Comparison of ENCODE assay signal across 1 cellular context in genomic region chr1:230127105-230128054, GRCh38.
A peak's percentile ranks its signal among the peaks of the same experiment; 100 is the strongest.
TF ChIP-seq lines count a peak whose summit lies in the region.

No MANE protein-coding gene starts in this region.

TF ChIP-seq in K562, 482 proteins besides CTCF, POLR2A, EP300 and RAD21 (continued from another document and continues in another):
- TF ChIP-seq ZNF76 (CRISPR knock-in tag; IDR thresholded peaks at IDR 0.05; ENCODE audit: borderline replicate concordance) = no peak
- TF ChIP-seq RNF2 (IDR thresholded peaks at IDR 0.05) = peak; percentile 92
- TF ChIP-seq KAT2B (IDR thresholded peaks at IDR 0.05; ENCODE audit: low read depth, low read length) = no peak
- TF ChIP-seq DEAF1 (CRISPR knock-in tag; IDR thresholded peaks at IDR 0.05) = 0 out of 2 replicates have a peak, but pooled peaks have one; percentile 9
- TF ChIP-seq PPARD (CRISPR knock-in tag; IDR thresholded peaks at IDR 0.05) = no peak
- TF ChIP-seq CREB5 (CRISPR knock-in tag; IDR thresholded peaks at IDR 0.05) = no peak
- TF ChIP-seq, protein P1, sequence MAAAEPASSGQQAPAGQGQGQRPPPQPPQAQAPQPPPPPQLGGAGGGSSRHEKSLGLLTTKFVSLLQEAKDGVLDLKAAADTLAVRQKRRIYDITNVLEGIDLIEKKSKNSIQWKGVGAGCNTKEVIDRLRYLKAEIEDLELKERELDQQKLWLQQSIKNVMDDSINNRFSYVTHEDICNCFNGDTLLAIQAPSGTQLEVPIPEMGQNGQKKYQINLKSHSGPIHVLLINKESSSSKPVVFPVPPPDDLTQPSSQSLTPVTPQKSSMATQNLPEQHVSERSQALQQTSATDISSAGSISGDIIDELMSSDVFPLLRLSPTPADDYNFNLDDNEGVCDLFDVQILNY (CRISPR knock-in tag; IDR thresholded peaks at IDR 0.05) = no peak
- TF ChIP-seq TCF3 (CRISPR knock-in tag; IDR thresholded peaks at IDR 0.05) = peak; percentile 97
- TF ChIP-seq ZC3H11A (IDR thresholded peaks at IDR 0.05; ENCODE audit: low read depth, low read length) = no peak
- TF ChIP-seq ZNF174 (CRISPR knock-in tag; IDR thresholded peaks at IDR 0.05) = no peak
- no peak for TF ChIP-seq CREBBP (IDR thresholded peaks at IDR 0.05; ENCODE audit: low read depth, low read length)
- no peak for TF ChIP-seq GMEB1 (CRISPR knock-in tag; IDR thresholded peaks at IDR 0.05)
- TF ChIP-seq ZBTB8A (IDR thresholded peaks at IDR 0.05; ENCODE audit: partially characterized antibody) = no peak
- TF ChIP-seq ZNF316 (IDR thresholded peaks at IDR 0.05) = peak; percentile 99
- no peak for TF ChIP-seq POLR2G (IDR thresholded peaks at IDR 0.05; ENCODE audit: low read depth, low read length)
- peak; percentile 93 for TF ChIP-seq USF2 (CRISPR knock-in tag; IDR thresholded peaks at IDR 0.05)
- no peak for TF ChIP-seq HMG20B (CRISPR knock-in tag; IDR thresholded peaks at IDR 0.05)
- TF ChIP-seq TRIM24 (IDR thresholded peaks at IDR 0.05) = peak; percentile 91 to 95
- TF ChIP-seq, protein P2, sequence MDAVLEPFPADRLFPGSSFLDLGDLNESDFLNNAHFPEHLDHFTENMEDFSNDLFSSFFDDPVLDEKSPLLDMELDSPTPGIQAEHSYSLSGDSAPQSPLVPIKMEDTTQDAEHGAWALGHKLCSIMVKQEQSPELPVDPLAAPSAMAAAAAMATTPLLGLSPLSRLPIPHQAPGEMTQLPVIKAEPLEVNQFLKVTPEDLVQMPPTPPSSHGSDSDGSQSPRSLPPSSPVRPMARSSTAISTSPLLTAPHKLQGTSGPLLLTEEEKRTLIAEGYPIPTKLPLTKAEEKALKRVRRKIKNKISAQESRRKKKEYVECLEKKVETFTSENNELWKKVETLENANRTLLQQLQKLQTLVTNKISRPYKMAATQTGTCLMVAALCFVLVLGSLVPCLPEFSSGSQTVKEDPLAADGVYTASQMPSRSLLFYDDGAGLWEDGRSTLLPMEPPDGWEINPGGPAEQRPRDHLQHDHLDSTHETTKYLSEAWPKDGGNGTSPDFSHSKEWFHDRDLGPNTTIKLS (IDR thresholded peaks at IDR 0.05; ENCODE audit: borderline replicate concordance, low read depth) = peak; percentile 96
- peak in 1 of 2 experiments; percentile 41; a peak in 1 of 4 replicates for TF ChIP-seq NONO (IDR thresholded peaks at IDR 0.05; ENCODE audit: low read depth in 2 of 2, low read length in 1 of 2)
- TF ChIP-seq ZNF444 (CRISPR knock-in tag; IDR thresholded peaks at IDR 0.05) = no peak
- TF ChIP-seq OTX1 (CRISPR knock-in tag; IDR thresholded peaks at IDR 0.05) = no peak
- TF ChIP-seq MEF2D (tag; conservative IDR thresholded peaks at IDR 0.05; ENCODE audit: low read depth) = peak; percentile 26; the same call in 1 of the 2 replicates
- peak; percentile 57 to 72; a peak in 3 of 4 replicates for TF ChIP-seq FOXK2 (conservative IDR thresholded peaks at IDR 0.05 in 1 of 2, IDR thresholded peaks at IDR 0.05 in 1 of 2; ENCODE audit: low read depth in 2 of 2)
- TF ChIP-seq HDAC6 (IDR thresholded peaks at IDR 0.05; ENCODE audit: low read depth, low read length) = no peak
- TF ChIP-seq MXD1 (CRISPR knock-in tag; IDR thresholded peaks at IDR 0.05; ENCODE audit: borderline replicate concordance, poor library complexity, severe bottlenecking) = no peak
- peak; percentile 96 for TF ChIP-seq MAFK (IDR thresholded peaks at IDR 0.05; ENCODE audit: low read length)
- no peak for TF ChIP-seq CHD1 (IDR thresholded peaks at IDR 0.05; ENCODE audit: low read length)
- peak; percentile 58 for TF ChIP-seq RBFOX2 (IDR thresholded peaks at IDR 0.05; ENCODE audit: low read depth, low read length)
- TF ChIP-seq HOMEZ (CRISPR knock-in tag; IDR thresholded peaks at IDR 0.05) = no peak
- no peak for TF ChIP-seq BRF1 (IDR thresholded peaks at IDR 0.05; ENCODE audit: borderline replicate concordance, extremely low read depth, insufficient read length)
- no peak for TF ChIP-seq HDAC8 (tag; IDR thresholded peaks at IDR 0.05)
- TF ChIP-seq ZNF282 (CRISPR knock-in tag; IDR thresholded peaks at IDR 0.05) = no peak
- no peak for TF ChIP-seq ZNF280A (IDR thresholded peaks at IDR 0.05; ENCODE audit: low read depth, partially characterized antibody)
- no peak for TF ChIP-seq IRF2 (CRISPR knock-in tag; IDR thresholded peaks at IDR 0.05)
- TF ChIP-seq ZBED1 (IDR thresholded peaks at IDR 0.05) = 0 out of 2 replicates have a peak, but pooled peaks have one; percentile 36
- TF ChIP-seq SAFB (IDR thresholded peaks at IDR 0.05; ENCODE audit: borderline replicate concordance, low read depth, low read length) = no peak
- 0 out of 4 replicates have a peak, but pooled peaks of 1 of the 2 experiments have one; percentile 28 for TF ChIP-seq ZNF318 (IDR thresholded peaks at IDR 0.05; ENCODE audit: borderline replicate concordance in 1 of 2, low read depth in 1 of 2)
- no peak for TF ChIP-seq GTF2E2 (tag; IDR thresholded peaks at IDR 0.05)
- TF ChIP-seq EWSR1 (IDR thresholded peaks at IDR 0.05; ENCODE audit: borderline replicate concordance, low read depth, partially characterized antibody) = no peak
